8 cellular contexts compared by ENCODE assay signal in genomic region chr15:38699633-38700230, GRCh38.
DNase-seq lines count a peak whose midpoint lies in the region; ATAC-seq, FAIRE-seq and TF ChIP-seq lines count a peak whose summit lies in the region.

No MANE protein-coding gene starts in this region.

- H4K91ac ChIP-seq in H1 (replicated peaks; ENCODE audit: insufficient read length, low read length), result no peak overlapping the region

- FAIRE-seq in GM12891 (lab: Jason Lieb, UNC) (peak; percentile 92), H1 (lab: Jason Lieb, UNC) (peak; percentile 95)

- H3K79me2 ChIP-seq in H1 (ENCODE audit: control insufficient read depth in 1 of 2, insufficient read depth in 2 of 2, low read length in 2 of 2), result no peaks in the 10 kb centered on the region

- peak; percentile 66 to 71 for TF ChIP-seq RAD21 in H1 (IDR thresholded peaks at IDR 0.05 in 1 of 2, conservative IDR thresholded peaks at IDR 0.05 in 1 of 2; ENCODE audit: low read depth in 2 of 2, low read length in 2 of 2)

- H3K27ac ChIP-seq in H1 (ENCODE audit: low read depth, low read length) (no peak overlapping the region), stomach (no peak overlapping the region)

- H2BK15ac ChIP-seq in H1 (ENCODE audit: low read length), result no peak overlapping the region

- peaks cover 0 to 6% (median 3%) of the 10 kb centered on the region in 4 experiments; a peak in 4 of 7 replicates for H3K4me1 ChIP-seq in H1 (replicated peaks in 1 of 4; ENCODE audit: control insufficient read depth in 3 of 4, insufficient read depth in 4 of 4, low read length in 3 of 4)
- H3K4me1 ChIP-seq in stomach, result peaks cover 0 to 18% (median 7%) of the 10 kb centered on the region in 4 donors

- H3K4ac ChIP-seq in H1 (replicated peaks; ENCODE audit: insufficient read length, low read depth, low read length), result no peak overlapping the region

- POLR2A ChIA-PET in H1 (lab: Charles Lee; ENCODE audit: partially characterized antibody), result interaction anchor here (0.5 kb wide), 1 partner anchor 448 kb away, joined by 5 read pairs; no protein-coding TSS in a partner anchor

- no peak overlapping the region for H2BK12ac ChIP-seq in H1 (ENCODE audit: low read depth, low read length)

- H3K9ac ChIP-seq in H1 (replicated peaks in 1 of 4; ENCODE audit: extremely low read depth in 1 of 4, low read depth in 3 of 4, low read length in 3 of 4), result no peak overlapping the region

- H3K4me3 ChIP-seq in H1 (ENCODE audit: extremely low read depth in 1 of 4, insufficient read depth in 2 of 4, low read depth in 3 of 4, low read length in 4 of 4) (no peak overlapping the region), stomach (no peak overlapping the region)

- H3K9me3 ChIP-seq in H1 (ENCODE audit: insufficient read depth in 2 of 2, low read depth in 1 of 2, low read length in 1 of 2) (no peaks in the 10 kb centered on the region), stomach (no peaks in the 10 kb centered on the region)

- H3K56ac ChIP-seq in H1 (replicated peaks; ENCODE audit: insufficient read length, low read depth, low read length), result no peak overlapping the region

- no peak overlapping the region for H2BK20ac ChIP-seq in H1 (ENCODE audit: low read length)

- TF ChIP-seq POLR2A in GM12891 (IDR thresholded peaks at IDR 0.05; ENCODE audit: low read depth, low read length), result no peak
- TF ChIP-seq POLR2A in H1 (IDR thresholded peaks at IDR 0.05; ENCODE audit: control extremely low read depth in 1 of 2, low read depth in 2 of 2, low read length in 2 of 2), result no peak
- TF ChIP-seq POLR2A in stomach (IDR thresholded peaks at IDR 0.05), result no peak

- no peak overlapping the region for H2BK120ac ChIP-seq in H1 (replicated peaks; ENCODE audit: low read depth, low read length)

- CTCF ChIA-PET in H1 (lab: Charles Lee; ENCODE audit: partially characterized antibody), result interaction anchor here (0.6 to 5.9 kb wide), 53 partner anchors 7 to 1057 kb away, joined by 3 to 72 read pairs (median 4); partner anchors contain the start of gene RASGRP1

- no peak overlapping the region for H2BK5ac ChIP-seq in H1 (ENCODE audit: low read depth, low read length)

- TF ChIP-seq CTCF in H1 (IDR thresholded peaks at IDR 0.05; ENCODE audit: control extremely low read depth in 1 of 3, insufficient read depth in 1 of 3, low read depth in 1 of 3, low read length in 3 of 3), result peak; percentile 62 to 93 (median 71)
- peak in 5 of 7 experiments; percentile 54 to 86 (median 70) for TF ChIP-seq CTCF in stomach (IDR thresholded peaks at IDR 0.05)

- no peaks in the 10 kb centered on the region for H3K23me2 ChIP-seq in H1 (ENCODE audit: low read depth, low read length)

- no peak overlapping the region for H2AFZ ChIP-seq in H1 (ENCODE audit: low read length)

- H3K27me3 ChIP-seq in H1 (replicated peaks in 1 of 4; ENCODE audit: control insufficient read depth in 3 of 4, extremely low read depth in 1 of 4, insufficient read depth in 3 of 4, low read length in 3 of 4) (no peaks in the 10 kb centered on the region; a peak in 1 of 7 replicates), stomach (no peaks in the 10 kb centered on the region)

- no peak overlapping the region for H4K5ac ChIP-seq in H1 (ENCODE audit: insufficient read length, low read depth, low read length)

- TF ChIP-seq EP300 in H1 (IDR thresholded peaks at IDR 0.05; ENCODE audit: borderline replicate concordance in 1 of 2, low read depth in 2 of 2, low read length in 2 of 2), result no peak
- TF ChIP-seq EP300 in stomach (IDR thresholded peaks at IDR 0.05), result no peak

- no peaks in the 10 kb centered on the region for H3K79me1 ChIP-seq in H1 (ENCODE audit: low read depth, low read length)

- no peak overlapping the region for H3K4me2 ChIP-seq in H1 (ENCODE audit: insufficient read depth in 1 of 2, low read depth in 2 of 2, low read length in 2 of 2)

- ATAC-seq in HG03103 (IDR thresholded peaks at IDR 0.05; ENCODE audit: low read depth, unreplicated experiment), result peak; percentile 55

- H3K14ac ChIP-seq in H1 (ENCODE audit: insufficient read length), result no peak overlapping the region

- H2AK5ac ChIP-seq in H1 (ENCODE audit: low read depth, low read length), result no peak overlapping the region

- H3K18ac ChIP-seq in H1 (ENCODE audit: extremely low read depth, low read length), result no peak overlapping the region

- no peak overlapping the region for H3K23ac ChIP-seq in H1 (ENCODE audit: insufficient read length)

- WGBS in H1 (ENCODE audit: extremely low coverage in 1 of 2, insufficient coverage in 1 of 2, insufficient read length in 1 of 2, insufficient replicate concordance in 2 of 2, low coverage in 1 of 2, low lambda C conversion rate in 2 of 2, missing lambda C conversion rate in 1 of 2), 2 experiments, result 78% methylated on average over 2 of the region's 2 CpGs; no CpG with 5 or more reads in 1 of the 2 experiments
- WGBS in stomach, 5 donors, result 60 to 69% (median 68%) methylated on average over 2 of the region's 2 CpGs

- DNase-seq in ACHN (peak; percentile 64), GM12891 (ENCODE audit: insufficient read length, low spot score) (peak; percentile 22), NCI-H748 (lab: John Stamatoyannopoulos, UW; ENCODE audit: unreplicated experiment) (peak; percentile 52), H1 (ENCODE audit: low read depth in 1 of 2, low spot score in 2 of 2) (peak in 1 of 2 experiments; percentile 63), myocyte (ENCODE audit: low read depth) (peak; percentile 64), stomach (peak; percentile 73)
- peak; percentile 73 to 81 for DNase-seq in activated CD4-positive, alpha-beta T cell treated with anti-CD3 and anti-CD28 coated beads, Interleukin-2, amount 50 U/mL, for 48 hours

- H3K36me3 ChIP-seq in H1 (ENCODE audit: control insufficient read depth in 2 of 4, insufficient read depth in 4 of 4, low read length in 3 of 4), result no peaks in the 10 kb centered on the region
- no peaks in the 10 kb centered on the region for H3K36me3 ChIP-seq in stomach

- H4K20me1 ChIP-seq in H1 (replicated peaks in 1 of 2; ENCODE audit: control insufficient read depth in 1 of 2, insufficient read depth in 2 of 2, low read length in 2 of 2), result no peaks in the 10 kb centered on the region

- intact Hi-C loops in stomach (cut with DNase I; ENCODE audit: low total_unique reads), result loop anchor here (10.0 kb wide), 2 partner anchors 255 to 1065 kb away; no protein-coding TSS in a partner anchor

- in situ Hi-C loops in ACHN (cut with HindIII; ENCODE audit: low pct_ligation_motif_present, low pct_unique_long_range_greater_than_20kb, low sequenced_read_pairs), result no loop called here

- H4K8ac ChIP-seq in H1 (ENCODE audit: extremely low read depth, insufficient read depth, low read length), result no peak overlapping the region

TF ChIP-seq in GM12891, 5 proteins besides CTCF, POLR2A, EP300 and RAD21:
- TF ChIP-seq TAF1 (IDR thresholded peaks at IDR 0.05; ENCODE audit: low read depth, low read length) (no peak), PAX5 (IDR thresholded peaks at IDR 0.05; ENCODE audit: insufficient read depth, low read length, severe bottlenecking) (no peak), SPI1 (IDR thresholded peaks at IDR 0.05; ENCODE audit: low read depth, low read length) (no peak), POU2F2 (IDR thresholded peaks at IDR 0.05; ENCODE audit: low read depth, low read length) (no peak), POLR2AphosphoS5 (IDR thresholded peaks at IDR 0.05; ENCODE audit: low read depth, low read length) (no peak)

TF ChIP-seq in H1, 55 proteins besides CTCF, POLR2A, EP300 and RAD21 (continues in another document):
- TF ChIP-seq FOSL1 (IDR thresholded peaks at IDR 0.05; ENCODE audit: insufficient read depth, low read depth, low read length), result no peak
